In genomic region chr15:88900309-88900981, GRCh38 we compare ENCODE assay signal across 14 cellular contexts. TPM values are rescaled to one million over a fixed set of nuclear protein-coding genes. Genes with fewer than 3 reads are reported as not detected.
A peak's percentile ranks its signal among the peaks of the same experiment; 100 is the strongest.
DNase-seq lines count a peak whose midpoint lies in the region; ATAC-seq and FAIRE-seq lines count a peak whose summit lies in the region.
"Had no signal": no experiment of that assay in that cellular context is flagged by ENCODE, and none has a peak within 500 bp of the region (broad histone marks: within the 10 kb centered on the region; RNA-seq: fewer than 3 reads in every experiment).

No MANE protein-coding gene starts in this region.

- H3K4me1 Mint-ChIP-seq in activated T-helper 1 cell treated with anti-CD3 and anti-CD28 coated beads, Interleukin-12 subunit alpha, Interleukin-12 subunit beta, Interleukin-2, Interleukin-4 antibody, amounts not matched to agents 30 ng/mL and 10 ng/mL and 1 ng/mL, durations not matched to agents 14 hours and 24 hours and 36 hours (ENCODE audit: low read depth): peaks cover 36% of the 10 kb centered on the region
- H3K4me1 Mint-ChIP-seq in activated CD8-positive, alpha-beta memory T cell treated with anti-CD3 and anti-CD28 coated beads, Interleukin-2, amount 10 ng/mL, durations not matched to agents 7 days and 5 days: peaks cover 34% of the 10 kb centered on the region

- intact Hi-C loops in activated T-helper 1 cell treated with anti-CD3 and anti-CD28 coated beads, Interleukin-12 subunit alpha, Interleukin-12 subunit beta, Interleukin-2, Interleukin-4 antibody, amounts not matched to agents 30 ng/mL and 10 ng/mL and 1 ng/mL, durations not matched to agents 14 hours and 24 hours and 36 hours (cut with micrococcal nuclease): no loop called here

- H3K27ac Mint-ChIP-seq in activated T-helper 1 cell treated with anti-CD3 and anti-CD28 coated beads, Interleukin-12 subunit alpha, Interleukin-12 subunit beta, Interleukin-2, Interleukin-4 antibody, amounts not matched to agents 30 ng/mL and 10 ng/mL and 1 ng/mL, durations not matched to agents 14 hours and 24 hours and 36 hours: peak overlapping the region; percentile 0
- H3K27ac Mint-ChIP-seq in activated CD8-positive, alpha-beta memory T cell treated with anti-CD3 and anti-CD28 coated beads, Interleukin-2, amount 10 ng/mL, durations not matched to agents 7 days and 5 days: no peak overlapping the region
- H3K27ac Mint-ChIP-seq: stimulated activated naive CD8-positive, alpha-beta T cell treated with anti-CD3 and anti-CD28 coated beads, Interleukin-15, Interleukin-2, amounts not matched to agents 100 ng/mL and 50 ng/mL, for 24 hours had no signal

- H3K27me3 Mint-ChIP-seq in activated T-helper 1 cell treated with anti-CD3 and anti-CD28 coated beads, Interleukin-12 subunit alpha, Interleukin-12 subunit beta, Interleukin-2, Interleukin-4 antibody, amounts not matched to agents 30 ng/mL and 10 ng/mL and 1 ng/mL, durations not matched to agents 14 hours and 24 hours and 36 hours (ENCODE audit: insufficient read depth): no peaks in the 10 kb centered on the region
- no peaks in the 10 kb centered on the region for H3K27me3 Mint-ChIP-seq in activated CD8-positive, alpha-beta memory T cell treated with anti-CD3 and anti-CD28 coated beads, Interleukin-2, amount 10 ng/mL, durations not matched to agents 7 days and 5 days
- H3K27me3 Mint-ChIP-seq: stimulated activated naive CD8-positive, alpha-beta T cell treated with anti-CD3 and anti-CD28 coated beads, Interleukin-15, Interleukin-2, amounts not matched to agents 100 ng/mL and 50 ng/mL, for 24 hours had no signal

- DNase-seq in A172 (ENCODE audit: low spot score): peak; percentile 85
- DNase-seq in activated T-helper 1 cell treated with anti-CD3 and anti-CD28 coated beads, Interleukin-12 subunit alpha, Interleukin-12 subunit beta, Interleukin-2, Interleukin-4 antibody, amounts not matched to agents 30 ng/mL and 10 ng/mL and 1 ng/mL, durations not matched to agents 14 hours and 24 hours and 36 hours (ENCODE audit: low spot score): no peak
- DNase-seq in islet precursor cell: peak; percentile 87
- DNase-seq in activated CD8-positive, alpha-beta memory T cell treated with anti-CD3 and anti-CD28 coated beads, Interleukin-2, amount 10 ng/mL, durations not matched to agents 7 days and 5 days: no peak
- DNase-seq: activated T-cell treated with anti-CD3 and anti-CD28 coated beads, Interleukin-2, amount 50 U/mL, for 1 hour; left cardiac atrium; NCI-H1694; stimulated activated CD4-positive, alpha-beta T cell treated with anti-CD3 and anti-CD28 coated beads, Interleukin-2, amount 100 ng/mL, for 48 hours had no signal

- CTCF ChIA-PET in activated CD8-positive, alpha-beta memory T cell treated with anti-CD3 and anti-CD28 coated beads, Interleukin-2, amount 10 ng/mL, durations not matched to agents 7 days and 5 days (lab: Charles Lee): no interaction called here

- no peak overlapping the region for H3K4me3 Mint-ChIP-seq in activated T-helper 1 cell treated with anti-CD3 and anti-CD28 coated beads, Interleukin-12 subunit alpha, Interleukin-12 subunit beta, Interleukin-2, Interleukin-4 antibody, amounts not matched to agents 30 ng/mL and 10 ng/mL and 1 ng/mL, durations not matched to agents 14 hours and 24 hours and 36 hours
- H3K4me3 Mint-ChIP-seq in activated CD8-positive, alpha-beta memory T cell treated with anti-CD3 and anti-CD28 coated beads, Interleukin-2, amount 10 ng/mL, durations not matched to agents 7 days and 5 days: no peak overlapping the region
- H3K4me3 Mint-ChIP-seq: stimulated activated naive CD8-positive, alpha-beta T cell treated with anti-CD3 and anti-CD28 coated beads, Interleukin-15, Interleukin-2, amounts not matched to agents 100 ng/mL and 50 ng/mL, for 24 hours had no signal

- H3K36me3 Mint-ChIP-seq in activated T-helper 1 cell treated with anti-CD3 and anti-CD28 coated beads, Interleukin-12 subunit alpha, Interleukin-12 subunit beta, Interleukin-2, Interleukin-4 antibody, amounts not matched to agents 30 ng/mL and 10 ng/mL and 1 ng/mL, durations not matched to agents 14 hours and 24 hours and 36 hours (ENCODE audit: low read depth): no peaks in the 10 kb centered on the region
- H3K36me3 Mint-ChIP-seq in activated CD8-positive, alpha-beta memory T cell treated with anti-CD3 and anti-CD28 coated beads, Interleukin-2, amount 10 ng/mL, durations not matched to agents 7 days and 5 days: no peaks in the 10 kb centered on the region

- no peaks in the 10 kb centered on the region for H3K9me3 Mint-ChIP-seq in activated T-helper 1 cell treated with anti-CD3 and anti-CD28 coated beads, Interleukin-12 subunit alpha, Interleukin-12 subunit beta, Interleukin-2, Interleukin-4 antibody, amounts not matched to agents 30 ng/mL and 10 ng/mL and 1 ng/mL, durations not matched to agents 14 hours and 24 hours and 36 hours
- no peaks in the 10 kb centered on the region for H3K9me3 Mint-ChIP-seq in activated CD8-positive, alpha-beta memory T cell treated with anti-CD3 and anti-CD28 coated beads, Interleukin-2, amount 10 ng/mL, durations not matched to agents 7 days and 5 days (ENCODE audit: low read depth)
- H3K9me3 Mint-ChIP-seq: stimulated activated naive CD8-positive, alpha-beta T cell treated with anti-CD3 and anti-CD28 coated beads, Interleukin-15, Interleukin-2, amounts not matched to agents 100 ng/mL and 50 ng/mL, for 24 hours had no signal

- FAIRE-seq in G401.6 (lab: Jason Lieb, UNC): peak; percentile 11
- FAIRE-seq: TTC549 had no signal

- no peak for ATAC-seq in activated CD8-positive, alpha-beta memory T cell treated with anti-CD3 and anti-CD28 coated beads, Interleukin-2, amount 10 ng/mL, durations not matched to agents 7 days and 5 days
- ATAC-seq in GM18870 (IDR thresholded peaks at IDR 0.05; ENCODE audit: unreplicated experiment) (no peak), GM19455 (IDR thresholded peaks at IDR 0.05; ENCODE audit: unreplicated experiment) (no peak), GM18511 (IDR thresholded peaks at IDR 0.05; ENCODE audit: unreplicated experiment) (no peak)

RNA-seq across cellular contexts. Expression of gene HAPLN3, which starts 5.1 kb away (rescaled TPM):
- total RNA-seq in A172 (2014; rRNA removed; shearing (Covaris generic)): 1.2 and 2.3 TPM in 2 replicates
- total RNA-seq in activated T-helper 1 cell treated with anti-CD3 and anti-CD28 coated beads, Interleukin-12 subunit alpha, Interleukin-12 subunit beta, Interleukin-2, Interleukin-4 antibody, amounts not matched to agents 30 ng/mL and 10 ng/mL and 1 ng/mL, durations not matched to agents 14 hours and 24 hours and 36 hours: 83.4 and 85.8 TPM in 2 replicates
- 10 to 100 TPM; 37.3 to 49.1 TPM for total RNA-seq in activated CD8-positive, alpha-beta memory T cell treated with anti-CD3 and anti-CD28 coated beads, Interleukin-2, amount 10 ng/mL, durations not matched to agents 7 days and 5 days

RNA-seq across cellular contexts. Expression of gene MFGE8, which starts 12.7 kb away (rescaled TPM):
- 116 and 144 TPM in 2 replicates for total RNA-seq in A172 (2014; rRNA removed; shearing (Covaris generic))
- total RNA-seq in activated T-helper 1 cell treated with anti-CD3 and anti-CD28 coated beads, Interleukin-12 subunit alpha, Interleukin-12 subunit beta, Interleukin-2, Interleukin-4 antibody, amounts not matched to agents 30 ng/mL and 10 ng/mL and 1 ng/mL, durations not matched to agents 14 hours and 24 hours and 36 hours: 7.9 and 10.6 TPM in 2 replicates
- 10 to 100 TPM; 22.9 to 38.1 TPM for total RNA-seq in activated CD8-positive, alpha-beta memory T cell treated with anti-CD3 and anti-CD28 coated beads, Interleukin-2, amount 10 ng/mL, durations not matched to agents 7 days and 5 days

Comparison
In these comparisons a context has a peak if more than half of its experiments do, and no peak if none do; other contexts are left out.
1. DNase-seq: peak in A172 (single experiment) and islet precursor cell (single experiment); none in activated T-helper 1 cell treated with anti-CD3 and anti-CD28 coated beads, Interleukin-12 subunit alpha, Interleukin-12 subunit beta, Interleukin-2, Interleukin-4 antibody, amounts not matched to agents 30 ng/mL and 10 ng/mL and 1 ng/mL, durations not matched to agents 14 hours and 24 hours and 36 hours (single experiment) and activated CD8-positive, alpha-beta memory T cell treated with anti-CD3 and anti-CD28 coated beads, Interleukin-2, amount 10 ng/mL, durations not matched to agents 7 days and 5 days (single experiment).
2. RNA of gene HAPLN3, which starts 5.1 kb away (total RNA-seq): 83.4 to 85.8 TPM in activated T-helper 1 cell treated with anti-CD3 and anti-CD28 coated beads, Interleukin-12 subunit alpha, Interleukin-12 subunit beta, Interleukin-2, Interleukin-4 antibody, amounts not matched to agents 30 ng/mL and 10 ng/mL and 1 ng/mL, durations not matched to agents 14 hours and 24 hours and 36 hours and 37.3 to 49.1 TPM in activated CD8-positive, alpha-beta memory T cell treated with anti-CD3 and anti-CD28 coated beads, Interleukin-2, amount 10 ng/mL, durations not matched to agents 7 days and 5 days; 1.2 to 2.3 TPM in A172; every median in the first group is over 10 times any median in the second.